8 cellular contexts compared by ENCODE assay signal in the genomic region with DNA sequence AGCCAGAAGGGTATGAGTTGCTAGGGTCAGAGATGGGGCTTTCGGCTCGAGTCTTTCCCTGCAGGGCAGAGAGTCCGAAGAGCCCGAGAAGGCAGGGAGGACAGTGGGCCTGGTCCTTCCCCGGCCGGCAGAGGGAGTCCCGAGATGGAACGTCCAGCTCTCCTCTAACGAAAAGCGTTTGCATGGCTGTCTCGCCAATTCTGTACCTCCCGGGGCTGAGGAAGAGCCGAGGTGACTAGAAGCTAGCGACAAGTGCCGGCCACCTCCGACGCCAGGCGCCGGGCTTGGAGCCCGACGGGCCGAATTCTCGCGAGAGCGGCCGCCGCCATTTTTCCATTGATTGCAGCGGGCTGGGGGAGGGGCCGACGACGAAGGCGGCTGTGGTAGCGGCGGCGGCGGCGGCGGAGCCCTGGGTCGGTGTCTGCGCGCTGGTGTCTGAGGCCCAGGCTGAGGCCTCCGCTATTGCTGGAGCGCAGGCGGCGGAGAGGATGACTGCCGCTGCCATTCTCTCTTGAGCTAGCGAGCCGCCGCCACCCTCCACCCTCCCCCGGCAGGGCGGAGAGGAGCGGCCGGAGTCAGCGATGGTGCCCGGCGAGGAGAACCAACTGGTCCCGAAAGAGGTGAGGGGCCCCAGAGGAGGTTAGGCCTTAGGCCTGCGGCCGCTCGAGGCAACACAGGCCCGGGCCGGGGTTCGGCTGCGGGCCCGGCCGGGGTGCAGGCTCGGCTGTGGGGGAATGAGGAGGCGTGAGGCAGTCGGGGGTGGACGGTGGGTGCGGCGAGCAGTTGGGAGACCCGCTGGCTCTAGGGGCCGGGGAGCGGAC. TPM values are rescaled to one million over a fixed set of nuclear protein-coding genes. Genes with fewer than 3 reads are reported as not detected.
DNase-seq lines count a peak whose midpoint lies in the region; ATAC-seq and TF ChIP-seq lines count a peak whose summit lies in the region.

A gene with protein sequence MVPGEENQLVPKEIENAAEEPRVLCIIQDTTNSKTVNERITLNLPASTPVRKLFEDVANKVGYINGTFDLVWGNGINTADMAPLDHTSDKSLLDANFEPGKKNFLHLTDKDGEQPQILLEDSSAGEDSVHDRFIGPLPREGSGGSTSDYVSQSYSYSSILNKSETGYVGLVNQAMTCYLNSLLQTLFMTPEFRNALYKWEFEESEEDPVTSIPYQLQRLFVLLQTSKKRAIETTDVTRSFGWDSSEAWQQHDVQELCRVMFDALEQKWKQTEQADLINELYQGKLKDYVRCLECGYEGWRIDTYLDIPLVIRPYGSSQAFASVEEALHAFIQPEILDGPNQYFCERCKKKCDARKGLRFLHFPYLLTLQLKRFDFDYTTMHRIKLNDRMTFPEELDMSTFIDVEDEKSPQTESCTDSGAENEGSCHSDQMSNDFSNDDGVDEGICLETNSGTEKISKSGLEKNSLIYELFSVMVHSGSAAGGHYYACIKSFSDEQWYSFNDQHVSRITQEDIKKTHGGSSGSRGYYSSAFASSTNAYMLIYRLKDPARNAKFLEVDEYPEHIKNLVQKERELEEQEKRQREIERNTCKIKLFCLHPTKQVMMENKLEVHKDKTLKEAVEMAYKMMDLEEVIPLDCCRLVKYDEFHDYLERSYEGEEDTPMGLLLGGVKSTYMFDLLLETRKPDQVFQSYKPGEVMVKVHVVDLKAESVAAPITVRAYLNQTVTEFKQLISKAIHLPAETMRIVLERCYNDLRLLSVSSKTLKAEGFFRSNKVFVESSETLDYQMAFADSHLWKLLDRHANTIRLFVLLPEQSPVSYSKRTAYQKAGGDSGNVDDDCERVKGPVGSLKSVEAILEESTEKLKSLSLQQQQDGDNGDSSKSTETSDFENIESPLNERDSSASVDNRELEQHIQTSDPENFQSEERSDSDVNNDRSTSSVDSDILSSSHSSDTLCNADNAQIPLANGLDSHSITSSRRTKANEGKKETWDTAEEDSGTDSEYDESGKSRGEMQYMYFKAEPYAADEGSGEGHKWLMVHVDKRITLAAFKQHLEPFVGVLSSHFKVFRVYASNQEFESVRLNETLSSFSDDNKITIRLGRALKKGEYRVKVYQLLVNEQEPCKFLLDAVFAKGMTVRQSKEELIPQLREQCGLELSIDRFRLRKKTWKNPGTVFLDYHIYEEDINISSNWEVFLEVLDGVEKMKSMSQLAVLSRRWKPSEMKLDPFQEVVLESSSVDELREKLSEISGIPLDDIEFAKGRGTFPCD (N-terminal part only) (plus strand): TSS at position 368 of the 821 bp plus-strand sequence. CDS start 214 bp downstream, at position 582.

- peak; percentile 60 for ATAC-seq in HG03442 (IDR thresholded peaks at IDR 0.05; ENCODE audit: unreplicated experiment)

- H3K9me3 ChIP-seq in BLaER1 treated with 17β-estradiol and CSF1 and Interleukin-3, amounts not matched to agents 10 nM and 100 nM (replicated peaks in 1 of 11), result no peaks in the 10 kb centered on the region
- no peaks in the 10 kb centered on the region for H3K9me3 ChIP-seq in colonic mucosa

- intact Hi-C loops in colonic mucosa (cut with DNase I), result no loop called here

- H3K36me3 ChIP-seq in BLaER1 treated with 17β-estradiol and CSF1 and Interleukin-3, amounts not matched to agents 10 nM and 100 nM, result no peaks in the 10 kb centered on the region
- H3K36me3 ChIP-seq in colonic mucosa, result no peaks in the 10 kb centered on the region

- H3K4me1 ChIP-seq in BLaER1 treated with 17β-estradiol and CSF1 and Interleukin-3, amounts not matched to agents 10 nM and 100 nM, result peaks cover 22 to 40% (median 28%) of the 10 kb centered on the region in 10 experiments
- H3K4me1 ChIP-seq in colonic mucosa, result peaks cover 6% of the 10 kb centered on the region

- H4K20me1 ChIP-seq in BLaER1 treated with 17β-estradiol and CSF1 and Interleukin-3, amounts not matched to agents 10 nM and 100 nM, result peaks cover 18 to 43% (median 42%) of the 10 kb centered on the region in 11 experiments; a peak in 19 of 22 replicates

- H3K27ac ChIP-seq in BLaER1 treated with 17β-estradiol and CSF1 and Interleukin-3, amounts not matched to agents 10 nM and 100 nM, result peak within 1 kb of the TSS; percentile 96 to 100 (median 99)
- peak within 1 kb of the TSS; percentile 98 for H3K27ac ChIP-seq in colonic mucosa

- H3K9ac ChIP-seq in BLaER1 treated with 17β-estradiol and CSF1 and Interleukin-3, amounts not matched to agents 10 nM and 100 nM, result peak within 1 kb of the TSS; percentile 96 to 100 (median 99)
- H3K9ac ChIP-seq in colonic mucosa (ENCODE audit: low read depth in 2 of 2, low read length in 2 of 2), result peak within 1 kb of the TSS; percentile 81 to 94

- peak; percentile 70 for TF ChIP-seq CTCF in colonic mucosa (IDR thresholded peaks at IDR 0.05)

- peak within 1 kb of the TSS; percentile 72 to 96 (median 87) for H3K4me2 ChIP-seq in BLaER1 treated with 17β-estradiol and CSF1 and Interleukin-3, amounts not matched to agents 10 nM and 100 nM

- DNase-seq in GM19240 (ENCODE audit: insufficient read length, low spot score), result peak; percentile 21
- DNase-seq in NCI-H510A (lab: John Stamatoyannopoulos, UW), result peak; percentile 61
- DNase-seq in activated CD4-positive, alpha-beta T cell treated with anti-CD3 and anti-CD28 coated beads for 4 hours, result peak; percentile 93 to 95
- DNase-seq in colonic mucosa, result peak; percentile 92
- DNase-seq in left kidney (ENCODE audit: low read depth, low spot score), result peak; percentile 97
- DNase-seq in stimulated activated CD4-positive, alpha-beta T cell treated with anti-CD3 and anti-CD28 coated beads, Interleukin-2, amount 100 ng/mL, for 24 hours, result peak; percentile 93 to 96

- no peaks in the 10 kb centered on the region for H3K27me3 ChIP-seq in BLaER1 treated with 17β-estradiol and CSF1 and Interleukin-3, amounts not matched to agents 10 nM and 100 nM
- H3K27me3 ChIP-seq in colonic mucosa, result no peaks in the 10 kb centered on the region

- peak within 1 kb of the TSS; percentile 66 to 97 (median 90) for H3K4me3 ChIP-seq in BLaER1 treated with 17β-estradiol and CSF1 and Interleukin-3, amounts not matched to agents 10 nM and 100 nM
- H3K4me3 ChIP-seq in colonic mucosa, result peak within 1 kb of the TSS; percentile 73

RNA-seq across cellular contexts. Expression of the gene that starts here (rescaled TPM):
- total RNA-seq in colonic mucosa, result 10 to 100 TPM; 31.3 to 40.3 TPM

Comparison
In these comparisons a context has a peak if more than half of its experiments do, and no peak if none do; other contexts are left out.
1. Peak in every context shown above with its lines: DNase-seq, ATAC-seq, H3K4me3 ChIP-seq and H3K27ac ChIP-seq.
2. DNase-seq: peak in every context shown above with its lines; median percentile 97 in left kidney; 94 in stimulated activated CD4-positive, alpha-beta T cell treated with anti-CD3 and anti-CD28 coated beads, Interleukin-2, amount 100 ng/mL, for 24 hours; 94 in activated CD4-positive, alpha-beta T cell treated with anti-CD3 and anti-CD28 coated beads for 4 hours; 92 in colonic mucosa; 61 in NCI-H510A; 21 in GM19240.